Comparison of ENCODE assay signal across 30 cellular contexts in genomic region chr12:120346681-120347080, GRCh38. TPM values are rescaled to one million over a fixed set of nuclear protein-coding genes. Genes with fewer than 3 reads are reported as not detected.
DNase-seq lines count a peak whose midpoint lies in the region; ATAC-seq, FAIRE-seq and TF ChIP-seq lines count a peak whose summit lies in the region.
"Had no signal": no experiment of that assay in that cellular context is flagged by ENCODE, and none has a peak within 500 bp of the region (broad histone marks: within the 10 kb centered on the region; RNA-seq: fewer than 3 reads in every experiment).

No MANE protein-coding gene starts in this region.

- no peaks in the 10 kb centered on the region for H3K79me2 ChIP-seq in GM23338 (replicated peaks; ENCODE audit: insufficient read depth)

- H3K4me3 Mint-ChIP-seq in GM23338, result no peak overlapping the region
- H3K4me3 Mint-ChIP-seq in activated CD8-positive, alpha-beta memory T cell treated with anti-CD3 and anti-CD28 coated beads, Interleukin-2, amount 10 ng/mL, durations not matched to agents 7 days and 5 days, result no peak overlapping the region
- H3K4me3 Mint-ChIP-seq: dendritic cell treated with granulocyte-macrophage colony-stimulating factor and Interleukin-4, amounts not matched to agents 40 ng/mL and 50 ng/mL, for 4 days; immature natural killer cell; T-cell had no signal

- no peak overlapping the region for H3K4me3 ChIP-seq in A549
- no peak overlapping the region for H3K4me3 ChIP-seq in GM23338
- H3K4me3 ChIP-seq in mesenchymal stem cell (ENCODE audit: insufficient read depth in 1 of 2, low read depth in 1 of 2, low read length in 2 of 2), result no peak overlapping the region
- H3K4me3 ChIP-seq: adrenal gland, right atrium auricular region had no signal

- H3K4me1 Mint-ChIP-seq in GM23338, result peaks cover 1% of the 10 kb centered on the region; the same call in 1 of the 3 replicates
- H3K4me1 Mint-ChIP-seq in activated CD8-positive, alpha-beta memory T cell treated with anti-CD3 and anti-CD28 coated beads, Interleukin-2, amount 10 ng/mL, durations not matched to agents 7 days and 5 days, result no peaks in the 10 kb centered on the region
- H3K4me1 Mint-ChIP-seq: immature natural killer cell, T-cell had no signal

- CTCF ChIA-PET in A549 (lab: Yijun Ruan, JAX), result interaction anchor here (1.0 to 1.7 kb wide), 5 partner anchors 16 to 91 kb away, joined by 3 to 4 read pairs (median 4); partner anchors contain the start of gene COX6A1
- CTCF ChIA-PET in activated CD8-positive, alpha-beta memory T cell treated with anti-CD3 and anti-CD28 coated beads, Interleukin-2, amount 10 ng/mL, durations not matched to agents 7 days and 5 days (lab: Charles Lee), result interaction anchor here (1.4 kb wide), 1 partner anchor 10 kb away, joined by 4 read pairs; no protein-coding TSS in a partner anchor

- H3K27me3 ChIP-seq in GM23338 (ENCODE audit: insufficient read depth) (no peaks in the 10 kb centered on the region), mesenchymal stem cell (ENCODE audit: control insufficient read depth in 1 of 2, insufficient read depth in 1 of 2, low read length in 2 of 2) (peaks cover 15 to 23% of the 10 kb centered on the region in 2 experiments)
- H3K27me3 ChIP-seq: adrenal gland, right atrium auricular region had no signal

- peak; percentile 52 to 79; a peak in 4 of 6 replicates for ATAC-seq in A549
- no peak for ATAC-seq in GM23338
- no peak for ATAC-seq in activated CD8-positive, alpha-beta memory T cell treated with anti-CD3 and anti-CD28 coated beads, Interleukin-2, amount 10 ng/mL, durations not matched to agents 7 days and 5 days
- ATAC-seq in HG02642 (IDR thresholded peaks at IDR 0.05; ENCODE audit: poor library complexity, unreplicated experiment), result no peak
- ATAC-seq: T-cell had no signal

- no peak for TF ChIP-seq EP300 in A549 (IDR thresholded peaks at IDR 0.05)

- H3K14ac ChIP-seq in mesenchymal stem cell (ENCODE audit: low read length in 2 of 2), result no peak overlapping the region

- H3K27ac ChIP-seq in A549 (no peak overlapping the region), GM23338 (ENCODE audit: low read depth) (no peak overlapping the region), VCaP (no peak overlapping the region), mesenchymal stem cell (ENCODE audit: low read length, poor library complexity, severe bottlenecking) (no peak overlapping the region), substantia nigra (ENCODE audit: low read depth, low read length, poor library complexity, severe bottlenecking) (no peak overlapping the region)
- H3K27ac ChIP-seq: adrenal gland, C4-2B, right atrium auricular region had no signal

- TF ChIP-seq POLR2A in A549 (IDR thresholded peaks at IDR 0.05; ENCODE audit: low read length), result no peak

- H2BK5ac ChIP-seq in mesenchymal stem cell (ENCODE audit: low read depth, low read length, poor library complexity, severe bottlenecking), result no peak overlapping the region

- H4K91ac ChIP-seq in mesenchymal stem cell (ENCODE audit: low read length), result no peak overlapping the region

- H3K9me2 ChIP-seq in GM23338 (ENCODE audit: insufficient read depth), result no peaks in the 10 kb centered on the region

- H2BK15ac ChIP-seq in mesenchymal stem cell (ENCODE audit: low read depth, poor library complexity, severe bottlenecking), result no peak overlapping the region

- H3K4ac ChIP-seq in mesenchymal stem cell (ENCODE audit: low read depth in 1 of 2, low read length in 2 of 2), result no peak overlapping the region

- H3K27ac Mint-ChIP-seq in GM23338, result no peak overlapping the region
- H3K27ac Mint-ChIP-seq in activated CD8-positive, alpha-beta memory T cell treated with anti-CD3 and anti-CD28 coated beads, Interleukin-2, amount 10 ng/mL, durations not matched to agents 7 days and 5 days, result no peak overlapping the region
- H3K27ac Mint-ChIP-seq: dendritic cell treated with granulocyte-macrophage colony-stimulating factor and Interleukin-4, amounts not matched to agents 40 ng/mL and 50 ng/mL, for 4 days; immature natural killer cell; T-cell had no signal

- WGBS in A549 (ENCODE audit: missing lambda C conversion rate), result 80% methylated on average over 7 of the region's 7 CpGs
- 90% methylated on average over 7 of the region's 7 CpGs for WGBS in mesenchymal stem cell

- TF ChIP-seq CTCF in A549 (IDR thresholded peaks at IDR 0.05) (no peak), GM23338 (conservative IDR thresholded peaks at IDR 0.05; ENCODE audit: low read depth in 2 of 2) (peak in 1 of 2 experiments; percentile 40; a peak in 2 of 4 replicates), VCaP (conservative IDR thresholded peaks at IDR 0.05) (peak; percentile 27; the same call in 1 of the 2 replicates)

- no peak overlapping the region for H3K23ac ChIP-seq in mesenchymal stem cell (ENCODE audit: low read length in 2 of 2)

- H3K79me1 ChIP-seq in mesenchymal stem cell (replicated peaks; ENCODE audit: low read length, poor library complexity, severe bottlenecking), result no peaks in the 10 kb centered on the region

- H2AFZ ChIP-seq in GM23338, result no peak overlapping the region
- no peak overlapping the region for H2AFZ ChIP-seq in mesenchymal stem cell (ENCODE audit: low read depth, low read length)

- H3K9me3 Mint-ChIP-seq in GM23338, result no peaks in the 10 kb centered on the region; the same call in 2 of the 3 replicates
- H3K9me3 Mint-ChIP-seq in activated CD8-positive, alpha-beta memory T cell treated with anti-CD3 and anti-CD28 coated beads, Interleukin-2, amount 10 ng/mL, durations not matched to agents 7 days and 5 days (ENCODE audit: low read depth), result no peaks in the 10 kb centered on the region
- H3K9me3 Mint-ChIP-seq: dendritic cell treated with granulocyte-macrophage colony-stimulating factor and Interleukin-4, amounts not matched to agents 40 ng/mL and 50 ng/mL, for 4 days; immature natural killer cell; T-cell had no signal

- H2AK5ac ChIP-seq in mesenchymal stem cell (ENCODE audit: low read length, severe bottlenecking), result no peak overlapping the region

- H3K9me3 ChIP-seq in A549 (no peaks in the 10 kb centered on the region), mesenchymal stem cell (ENCODE audit: control insufficient read depth, low read length) (no peaks in the 10 kb centered on the region)
- H3K9me3 ChIP-seq: adrenal gland, right atrium auricular region had no signal

- no peak overlapping the region for H3K18ac ChIP-seq in mesenchymal stem cell (ENCODE audit: low read depth in 1 of 2, low read length in 2 of 2)

- H4K8ac ChIP-seq in mesenchymal stem cell (ENCODE audit: low read length), result no peak overlapping the region

- no peaks in the 10 kb centered on the region for H3F3A ChIP-seq in GM23338 (replicated peaks; ENCODE audit: low read depth)

- no peak overlapping the region for H3K9ac ChIP-seq in mesenchymal stem cell (ENCODE audit: low read length)

- H4K20me1 ChIP-seq in GM23338 (replicated peaks; ENCODE audit: insufficient read depth), result no peaks in the 10 kb centered on the region

- H3K36me3 Mint-ChIP-seq in GM23338 (ENCODE audit: low read depth), result peaks cover 63% of the 10 kb centered on the region
- no peaks in the 10 kb centered on the region for H3K36me3 Mint-ChIP-seq in activated CD8-positive, alpha-beta memory T cell treated with anti-CD3 and anti-CD28 coated beads, Interleukin-2, amount 10 ng/mL, durations not matched to agents 7 days and 5 days
- H3K36me3 Mint-ChIP-seq: immature natural killer cell, T-cell had no signal

- no peak overlapping the region for H3K4me2 ChIP-seq in A549
- no peak overlapping the region for H3K4me2 ChIP-seq in GM23338
- H3K4me2 ChIP-seq in mesenchymal stem cell (ENCODE audit: low read length, poor library complexity, severe bottlenecking), result no peak overlapping the region

- no peaks in the 10 kb centered on the region for H3K36me3 ChIP-seq in GM23338 (ENCODE audit: insufficient read depth)
- no peaks in the 10 kb centered on the region for H3K36me3 ChIP-seq in mesenchymal stem cell (ENCODE audit: control insufficient read depth in 1 of 2, insufficient read depth in 2 of 2, low read depth in 1 of 2, low read length in 2 of 2)
- H3K36me3 ChIP-seq: adrenal gland, right atrium auricular region had no signal

- no peak for TF ChIP-seq RAD21 in A549 (conservative IDR thresholded peaks at IDR 0.05 in 1 of 2, IDR thresholded peaks at IDR 0.05 in 1 of 2)

- no peak overlapping the region for H2BK120ac ChIP-seq in mesenchymal stem cell (ENCODE audit: low read depth, low read length)

- H3K27me3 Mint-ChIP-seq in GM23338 (ENCODE audit: insufficient read depth, low read depth, poor library complexity), result peaks cover 17% of the 10 kb centered on the region
- no peaks in the 10 kb centered on the region for H3K27me3 Mint-ChIP-seq in activated CD8-positive, alpha-beta memory T cell treated with anti-CD3 and anti-CD28 coated beads, Interleukin-2, amount 10 ng/mL, durations not matched to agents 7 days and 5 days

- no peak overlapping the region for H2BK12ac ChIP-seq in mesenchymal stem cell (ENCODE audit: low read length in 2 of 2)

- peaks cover 17% of the 10 kb centered on the region for H3K4me1 ChIP-seq in A549
- no peaks in the 10 kb centered on the region for H3K4me1 ChIP-seq in GM23338 (ENCODE audit: insufficient read depth)
- H3K4me1 ChIP-seq in mesenchymal stem cell (ENCODE audit: control insufficient read depth, insufficient read depth, low read depth, low read length), result no peaks in the 10 kb centered on the region
- H3K4me1 ChIP-seq: right atrium auricular region had no signal

- POLR2A ChIA-PET in A549 (lab: Yijun Ruan, JAX), result no interaction called here

- FAIRE-seq in A549 (lab: Jason Lieb, UNC), result no peak
- FAIRE-seq: bronchial epithelial cell, endothelial cell of umbilical vein, GM12891, urothelium cell line had no signal

- DNase-seq in A549 (ENCODE audit: low read depth in 1 of 2, low spot score in 1 of 2), result peak in 1 of 2 experiments; percentile 39
- peak; percentile 46 for DNase-seq in GM23338 (ENCODE audit: low spot score)
- DNase-seq in mesenchymal stem cell, result peak; percentile 14
- no peak for DNase-seq in activated CD8-positive, alpha-beta memory T cell treated with anti-CD3 and anti-CD28 coated beads, Interleukin-2, amount 10 ng/mL, durations not matched to agents 7 days and 5 days
- no peak for DNase-seq in substantia nigra (lab: John Stamatoyannopoulos, UW)
- DNase-seq in NCI-H1105 (lab: John Stamatoyannopoulos, UW), result no peak
- DNase-seq: ACHN; activated T-cell treated with anti-CD3 and anti-CD28 coated beads for 4 hours; adrenal gland; DMS153; HCEC 1CT; immature natural killer cell; NCI-H1436; NCI-H2171; NCI-H526 treated with DMSO at 0.1 percent for 48 hours; SHP77; stimulated activated CD8-positive, alpha-beta memory T cell treated with anti-CD3 and anti-CD28 coated beads, Interleukin-4, amount 100 ng/mL, for 48 hours; T-cell had no signal

RNA-seq across cellular contexts. Expression of gene PLA2G1B, which starts 19.1 kb away (rescaled TPM):
- 0.21 TPM in 1 of 2 replicates, not detected in the other for polyA plus RNA-seq in A549 (2011; rRNA removed)
- not detected in 2 replicates for polyA plus RNA-seq in A549 (2012; cell fraction: cytosol; rRNA removed)
- polyA plus RNA-seq in A549 (2012; cell fraction: nucleus; rRNA removed), result not detected in 2 replicates
- not detected in 3 replicates for polyA plus RNA-seq in A549 (2017; fragmentation: RNase III; extraction: RNeasy Plus Mini Kit Qiagen cat#74134 plus additional on column Dnase treatment)
- polyA minus RNA-seq in A549 (2011; rRNA and poly(A)+ RNA removed), result not detected in 2 replicates
- total RNA-seq in GM23338 (2014; rRNA removed; shearing (Covaris generic)), result not detected in 2 replicates
- polyA plus RNA-seq in GM23338 (2016; fragmentation: Nextera tagmentation; extraction: Ambion mirVana), result not detected in 2 replicates
- polyA plus RNA-seq in mesenchymal stem cell (2013, experiment 1 of 2), result 0.18 TPM
- not detected for polyA plus RNA-seq in mesenchymal stem cell (2013, experiment 2 of 2)
- total RNA-seq in activated CD8-positive, alpha-beta memory T cell treated with anti-CD3 and anti-CD28 coated beads, Interleukin-2, amount 10 ng/mL, durations not matched to agents 7 days and 5 days, result not detected
- total RNA-seq: bronchial epithelial cell, endothelial cell of umbilical vein, lower leg skin, M059J, omental fat pad, right atrium auricular region had no signal
- polyA plus RNA-seq: endothelial cell of umbilical vein had no signal

RNA-seq across cellular contexts. Expression of gene MSI1, which starts 22.3 kb away (rescaled TPM):
- 0.44 and 0.72 TPM in 2 replicates for polyA plus RNA-seq in A549 (2011; rRNA removed)
- 1.0 TPM in 2 replicates for polyA plus RNA-seq in A549 (2012; cell fraction: cytosol; rRNA removed)
- 1.4 and 2.4 TPM in 2 replicates for polyA plus RNA-seq in A549 (2012; cell fraction: nucleus; rRNA removed)
- polyA plus RNA-seq in A549 (2017; fragmentation: RNase III; extraction: RNeasy Plus Mini Kit Qiagen cat#74134 plus additional on column Dnase treatment), result 1.0 to 1.9 TPM (median 1.4 TPM) in 3 replicates
- 0.91 and 1.8 TPM in 2 replicates for polyA minus RNA-seq in A549 (2011; rRNA and poly(A)+ RNA removed)
- total RNA-seq in GM23338 (2014; rRNA removed; shearing (Covaris generic)), result 8.1 and 12.8 TPM in 2 replicates
- polyA plus RNA-seq in GM23338 (2016; fragmentation: Nextera tagmentation; extraction: Ambion mirVana), result 16.9 and 19.2 TPM in 2 replicates
- 0.06 TPM for polyA plus RNA-seq in mesenchymal stem cell (2013, experiment 1 of 2)
- polyA plus RNA-seq in mesenchymal stem cell (2013, experiment 2 of 2), result 0.03 TPM
- total RNA-seq in activated CD8-positive, alpha-beta memory T cell treated with anti-CD3 and anti-CD28 coated beads, Interleukin-2, amount 10 ng/mL, durations not matched to agents 7 days and 5 days, result under 1 TPM in 1 of 2 experiments, not detected in 1; 0.07 TPM
- total RNA-seq: bronchial epithelial cell, endothelial cell of umbilical vein, M059J had no signal
- polyA plus RNA-seq: immature natural killer cell had no signal

RNA-seq across cellular contexts. Expression of gene SIRT4, which starts 44.6 kb away (rescaled TPM):
- polyA plus RNA-seq in A549 (2011; rRNA removed) (1.6 and 2.6 TPM in 2 replicates), A549 (2017; fragmentation: RNase III; extraction: RNeasy Plus Mini Kit Qiagen cat#74134 plus additional on column Dnase treatment) (0.87 to 1.6 TPM (median 0.95 TPM) in 3 replicates), GM23338 (2016; fragmentation: Nextera tagmentation; extraction: Ambion mirVana) (3.0 and 4.1 TPM in 2 replicates)
- 0.52 and 0.79 TPM in 2 replicates for polyA plus RNA-seq in A549 (2012; cell fraction: cytosol; rRNA removed)
- 0.29 and 0.34 TPM in 2 replicates for polyA plus RNA-seq in A549 (2012; cell fraction: nucleus; rRNA removed)
- 1.2 and 1.3 TPM in 2 replicates for polyA minus RNA-seq in A549 (2011; rRNA and poly(A)+ RNA removed)
- 0.78 and 2.0 TPM in 2 replicates for total RNA-seq in GM23338 (2014; rRNA removed; shearing (Covaris generic))
- polyA plus RNA-seq in mesenchymal stem cell (2013, experiment 1 of 2), result 0.99 TPM
- polyA plus RNA-seq in mesenchymal stem cell (2013, experiment 2 of 2), result 0.85 TPM
- total RNA-seq in activated CD8-positive, alpha-beta memory T cell treated with anti-CD3 and anti-CD28 coated beads, Interleukin-2, amount 10 ng/mL, durations not matched to agents 7 days and 5 days, result 1 to 10 TPM; 2.4 to 3.0 TPM

RNA-seq across cellular contexts. Expression of gene RNU4-1, which starts 53.6 kb away (rescaled TPM):
- polyA plus RNA-seq in A549 (2011; rRNA removed) (not detected in 2 replicates), A549 (2017; fragmentation: RNase III; extraction: RNeasy Plus Mini Kit Qiagen cat#74134 plus additional on column Dnase treatment) (not detected in 3 replicates), GM23338 (2016; fragmentation: Nextera tagmentation; extraction: Ambion mirVana) (6.0 and 6.4 TPM in 2 replicates)
- not detected in 2 replicates for polyA plus RNA-seq in A549 (2012; cell fraction: cytosol; rRNA removed)
- polyA plus RNA-seq in A549 (2012; cell fraction: nucleus; rRNA removed), result not detected in 2 replicates
- under 0.01 TPM in 2 replicates for polyA minus RNA-seq in A549 (2011; rRNA and poly(A)+ RNA removed)
- total RNA-seq in GM23338 (2014; rRNA removed; shearing (Covaris generic)), result under 0.01 TPM in 1 of 2 replicates, not detected in the other
- polyA plus RNA-seq in mesenchymal stem cell (2013, experiment 1 of 2), result not detected
- not detected for polyA plus RNA-seq in mesenchymal stem cell (2013, experiment 2 of 2)
- total RNA-seq in activated CD8-positive, alpha-beta memory T cell treated with anti-CD3 and anti-CD28 coated beads, Interleukin-2, amount 10 ng/mL, durations not matched to agents 7 days and 5 days, result 1,000 to 10,000 TPM in 1 of 2 experiments, 100 to 1,000 TPM in 1; 780 to 2,122 TPM
- total RNA-seq: M059J, right atrium auricular region had no signal
- polyA plus RNA-seq: adrenal gland, immature natural killer cell had no signal

RNA-seq across cellular contexts. Expression of gene RNU4-2, which starts 55.0 kb away (rescaled TPM):
- polyA plus RNA-seq in A549 (2011; rRNA removed) (under 0.01 TPM in 1 of 2 replicates, not detected in the other), A549 (2017; fragmentation: RNase III; extraction: RNeasy Plus Mini Kit Qiagen cat#74134 plus additional on column Dnase treatment) (not detected in 3 replicates), GM23338 (2016; fragmentation: Nextera tagmentation; extraction: Ambion mirVana) (9.5 TPM in 1 of 2 replicates, not detected in the other)
- not detected in 2 replicates for polyA plus RNA-seq in A549 (2012; cell fraction: cytosol; rRNA removed)
- not detected in 2 replicates for polyA plus RNA-seq in A549 (2012; cell fraction: nucleus; rRNA removed)
- under 0.01 TPM in 2 replicates for polyA minus RNA-seq in A549 (2011; rRNA and poly(A)+ RNA removed)
- under 0.01 TPM in 1 of 2 replicates, not detected in the other for total RNA-seq in GM23338 (2014; rRNA removed; shearing (Covaris generic))
- not detected for polyA plus RNA-seq in mesenchymal stem cell (2013, experiment 1 of 2)
- polyA plus RNA-seq in mesenchymal stem cell (2013, experiment 2 of 2), result not detected
- 1,000 to 10,000 TPM in 1 of 2 experiments, 100 to 1,000 TPM in 1; 953 to 3,569 TPM for total RNA-seq in activated CD8-positive, alpha-beta memory T cell treated with anti-CD3 and anti-CD28 coated beads, Interleukin-2, amount 10 ng/mL, durations not matched to agents 7 days and 5 days
- total RNA-seq: right atrium auricular region had no signal
- polyA plus RNA-seq: adrenal gland had no signal

Comparison
In these comparisons a context has a peak if more than half of its experiments do, and no peak if none do; other contexts are left out.
1. ATAC-seq: peak in A549 (2 of 2); none in GM23338 (single experiment), activated CD8-positive, alpha-beta memory T cell treated with anti-CD3 and anti-CD28 coated beads, Interleukin-2, amount 10 ng/mL, durations not matched to agents 7 days and 5 days (single experiment) and HG02642 (single experiment).
2. DNase-seq: peak in GM23338 (single experiment) and mesenchymal stem cell (single experiment); none in activated CD8-positive, alpha-beta memory T cell treated with anti-CD3 and anti-CD28 coated beads, Interleukin-2, amount 10 ng/mL, durations not matched to agents 7 days and 5 days (single experiment), substantia nigra (0 of 49) and NCI-H1105 (single experiment).